In genomic region chr1:150696151-150696550, GRCh38 we compare ENCODE assay signal across 1 cellular context.
TF ChIP-seq lines count a peak whose summit lies in the region.

No MANE protein-coding gene starts in this region.

TF ChIP-seq in H1, 55 proteins besides CTCF, POLR2A, EP300 and RAD21 (continued from another document):
- TF ChIP-seq TBP (IDR thresholded peaks at IDR 0.05; ENCODE audit: low read depth, low read length) (no peak), E2F6 (IDR thresholded peaks at IDR 0.05) (no peak), JUN (IDR thresholded peaks at IDR 0.05; ENCODE audit: low read depth, low read length) (no peak), POU5F1 (IDR thresholded peaks at IDR 0.05; ENCODE audit: low read depth, low read length) (no peak), CREB1 (IDR thresholded peaks at IDR 0.05) (no peak), FOSL1 (IDR thresholded peaks at IDR 0.05; ENCODE audit: insufficient read depth, low read depth, low read length) (no peak), KDM5A (IDR thresholded peaks at IDR 0.05; ENCODE audit: low read length) (no peak), CBX5 (IDR thresholded peaks at IDR 0.05; ENCODE audit: low read depth, low read length) (no peak)
